In the genomic region with DNA sequence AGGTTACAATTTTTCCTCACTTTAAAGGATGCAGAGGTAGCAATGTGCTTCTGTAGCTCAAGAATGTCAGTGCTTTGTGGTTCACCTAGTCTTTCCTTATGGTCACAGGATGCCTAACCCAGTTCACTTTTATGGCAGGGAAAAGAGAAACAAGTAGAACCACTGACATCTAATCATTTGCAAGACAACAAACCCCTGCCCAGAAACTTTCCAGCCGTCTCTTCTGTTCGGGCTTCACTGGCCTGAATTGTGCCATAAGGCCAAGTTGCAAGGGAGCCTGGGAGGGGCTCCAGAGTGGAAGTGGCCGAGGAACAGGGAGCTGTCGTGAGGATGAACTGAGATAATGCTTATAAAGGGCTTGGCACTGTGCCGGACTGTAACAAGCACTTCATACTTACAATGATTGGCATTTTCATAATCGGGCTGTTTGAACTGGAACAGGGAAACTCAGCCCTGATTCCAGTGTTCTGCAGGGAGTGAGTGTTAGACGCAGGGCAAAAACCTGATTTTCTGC, we compare ENCODE assay signal across 1 cellular context.
TF ChIP-seq lines count a peak whose summit lies in the region.

No MANE protein-coding gene starts in this region.

TF ChIP-seq in IMR-90, 13 proteins besides CTCF, POLR2A, EP300 and RAD21:
- no peak for TF ChIP-seq FOS (IDR thresholded peaks at IDR 0.05; ENCODE audit: low read depth, low read length)
- TF ChIP-seq RFX5 (IDR thresholded peaks at IDR 0.05; ENCODE audit: low read depth, low read length) = no peak
- TF ChIP-seq CHD1 (IDR thresholded peaks at IDR 0.05; ENCODE audit: low read depth, low read length) = no peak
- TF ChIP-seq, protein P1, sequence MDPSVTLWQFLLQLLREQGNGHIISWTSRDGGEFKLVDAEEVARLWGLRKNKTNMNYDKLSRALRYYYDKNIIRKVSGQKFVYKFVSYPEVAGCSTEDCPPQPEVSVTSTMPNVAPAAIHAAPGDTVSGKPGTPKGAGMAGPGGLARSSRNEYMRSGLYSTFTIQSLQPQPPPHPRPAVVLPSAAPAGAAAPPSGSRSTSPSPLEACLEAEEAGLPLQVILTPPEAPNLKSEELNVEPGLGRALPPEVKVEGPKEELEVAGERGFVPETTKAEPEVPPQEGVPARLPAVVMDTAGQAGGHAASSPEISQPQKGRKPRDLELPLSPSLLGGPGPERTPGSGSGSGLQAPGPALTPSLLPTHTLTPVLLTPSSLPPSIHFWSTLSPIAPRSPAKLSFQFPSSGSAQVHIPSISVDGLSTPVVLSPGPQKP (IDR thresholded peaks at IDR 0.05; ENCODE audit: borderline replicate concordance, low read depth, low read length) = no peak
- no peak for TF ChIP-seq MAFK (IDR thresholded peaks at IDR 0.05; ENCODE audit: low read depth, low read length)
- no peak for TF ChIP-seq BHLHE40 (IDR thresholded peaks at IDR 0.05; ENCODE audit: low read depth, low read length)
- TF ChIP-seq CEBPB (IDR thresholded peaks at IDR 0.05; ENCODE audit: low read depth, low read length) = no peak
- no peak for TF ChIP-seq MAZ (IDR thresholded peaks at IDR 0.05; ENCODE audit: borderline replicate concordance, low read depth, low read length)
- TF ChIP-seq NFE2L2 (IDR thresholded peaks at IDR 0.05; ENCODE audit: low read depth, low read length) = no peak
- no peak for TF ChIP-seq RCOR1 (IDR thresholded peaks at IDR 0.05; ENCODE audit: insufficient replicate concordance, low read length)
- no peak for TF ChIP-seq SMC3 (IDR thresholded peaks at IDR 0.05; ENCODE audit: low read depth, low read length)
- TF ChIP-seq, protein P2, sequence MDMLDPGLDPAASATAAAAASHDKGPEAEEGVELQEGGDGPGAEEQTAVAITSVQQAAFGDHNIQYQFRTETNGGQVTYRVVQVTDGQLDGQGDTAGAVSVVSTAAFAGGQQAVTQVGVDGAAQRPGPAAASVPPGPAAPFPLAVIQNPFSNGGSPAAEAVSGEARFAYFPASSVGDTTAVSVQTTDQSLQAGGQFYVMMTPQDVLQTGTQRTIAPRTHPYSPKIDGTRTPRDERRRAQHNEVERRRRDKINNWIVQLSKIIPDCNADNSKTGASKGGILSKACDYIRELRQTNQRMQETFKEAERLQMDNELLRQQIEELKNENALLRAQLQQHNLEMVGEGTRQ (IDR thresholded peaks at IDR 0.05; ENCODE audit: low read depth, low read length) = no peak
- TF ChIP-seq MXI1 (IDR thresholded peaks at IDR 0.05; ENCODE audit: borderline replicate concordance, low read depth, low read length) = no peak
